20 cellular contexts compared by ENCODE assay signal in genomic region chr2:226434702-226435101, GRCh38.
"Had no signal": no experiment of that assay in that cellular context is flagged by ENCODE, and none has a peak within 500 bp of the region (broad histone marks: within the 10 kb centered on the region; RNA-seq: fewer than 3 reads in every experiment).

No MANE protein-coding gene starts in this region.

- H3K27ac ChIP-seq: breast epithelium, gastroesophageal sphincter, psoas muscle, upper lobe of right lung had no signal

- H3K36me3 Mint-ChIP-seq: activated naive CD8-positive, alpha-beta T cell; stimulated activated naive B cell treated with anti-CD40 and anti-IgM and Interleukin-4, amounts not matched to agents 10 μg/mL and 1 μg/mL and 100 μg/mL, for 72 hours; WTC11 had no signal

- H3K4me3 Mint-ChIP-seq: activated naive CD8-positive, alpha-beta T cell; activated T-cell treated with anti-CD3 and anti-CD28 coated beads, Interleukin-2, amount 50 U/mL, for 24 hours; activated T-helper 17 cell treated with anti-CD3 and anti-CD28 coated beads, Interleukin-2, amount 50 U/mL, for 72 hours; central memory CD8-positive, alpha-beta T cell; effector memory CD8-positive, alpha-beta T cell; stimulated activated naive B cell treated with anti-CD40 and anti-IgM and Interleukin-4, amounts not matched to agents 10 μg/mL and 1 μg/mL and 100 μg/mL, for 72 hours; WTC11 had no signal

- H3K4me1 ChIP-seq: breast epithelium, gastroesophageal sphincter, upper lobe of right lung had no signal

- H3K27me3 ChIP-seq: breast epithelium, gastroesophageal sphincter, right atrium auricular region, upper lobe of right lung had no signal

- ATAC-seq: activated T-helper 17 cell treated with anti-CD3 and anti-CD28 coated beads, Interleukin-2, amount 50 U/mL, for 72 hours; effector memory CD8-positive, alpha-beta T cell; esophagus mucosa; gastroesophageal sphincter; stimulated activated naive B cell treated with anti-CD40 and anti-IgM and Interleukin-4, amounts not matched to agents 10 μg/mL and 1 μg/mL and 100 μg/mL, for 72 hours; upper lobe of right lung; WTC11 had no signal

- H3K4me3 ChIP-seq: breast epithelium, gastroesophageal sphincter, psoas muscle, right atrium auricular region, upper lobe of right lung had no signal

- DNase-seq: activated naive CD4-positive, alpha-beta T cell; activated T-cell treated with anti-CD3 and anti-CD28 coated beads, Interleukin-2, amount 50 U/mL, for 24 hours; effector memory CD8-positive, alpha-beta T cell; head of caudate nucleus; left cardiac atrium; psoas muscle; small intestine; stimulated activated CD4-positive, alpha-beta T cell treated with anti-CD3 and anti-CD28 coated beads, Interleukin-15, amount 100 ng/mL, for 24 hours; stimulated activated CD8-positive, alpha-beta memory T cell treated with anti-CD3 and anti-CD28 coated beads, Interleukin-4, amount 100 ng/mL, for 48 hours; stimulated activated naive B cell treated with anti-CD40 and anti-IgM and Interleukin-4, amounts not matched to agents 10 μg/mL and 1 μg/mL and 100 μg/mL, for 72 hours; T1000; upper lobe of right lung had no signal

- H3K27ac Mint-ChIP-seq: activated naive CD8-positive, alpha-beta T cell; activated T-cell treated with anti-CD3 and anti-CD28 coated beads, Interleukin-2, amount 50 U/mL, for 24 hours; activated T-helper 17 cell treated with anti-CD3 and anti-CD28 coated beads, Interleukin-2, amount 50 U/mL, for 72 hours; effector memory CD8-positive, alpha-beta T cell; stimulated activated naive B cell treated with anti-CD40 and anti-IgM and Interleukin-4, amounts not matched to agents 10 μg/mL and 1 μg/mL and 100 μg/mL, for 72 hours; WTC11 had no signal

- H3K4me1 Mint-ChIP-seq: activated T-helper 17 cell treated with anti-CD3 and anti-CD28 coated beads, Interleukin-2, amount 50 U/mL, for 72 hours; central memory CD8-positive, alpha-beta T cell; stimulated activated naive B cell treated with anti-CD40 and anti-IgM and Interleukin-4, amounts not matched to agents 10 μg/mL and 1 μg/mL and 100 μg/mL, for 72 hours had no signal

- H3K36me3 ChIP-seq: breast epithelium, gastroesophageal sphincter, right atrium auricular region, upper lobe of right lung had no signal

- H3K9me3 ChIP-seq: breast epithelium, gastroesophageal sphincter, psoas muscle, right atrium auricular region, upper lobe of right lung had no signal

- H3K9me3 Mint-ChIP-seq: activated T-helper 17 cell treated with anti-CD3 and anti-CD28 coated beads, Interleukin-2, amount 50 U/mL, for 72 hours; central memory CD8-positive, alpha-beta T cell; effector memory CD8-positive, alpha-beta T cell; stimulated activated naive B cell treated with anti-CD40 and anti-IgM and Interleukin-4, amounts not matched to agents 10 μg/mL and 1 μg/mL and 100 μg/mL, for 72 hours had no signal
